Comparison of ENCODE assay signal across 8 cellular contexts in genomic region chr12:124771462-124772361, GRCh38.
DNase-seq lines count a peak whose midpoint lies in the region; ATAC-seq, FAIRE-seq and TF ChIP-seq lines count a peak whose summit lies in the region.

No MANE protein-coding gene starts in this region.

- FAIRE-seq in bronchial epithelial cell (lab: Jason Lieb, UNC): no peak

- peaks cover 11% of the 10 kb centered on the region for H3K27me3 Mint-ChIP-seq in WTC11 (ENCODE audit: low read depth)

- TF ChIP-seq CTCF in WTC11 (IDR thresholded peaks at IDR 0.05) (peak; percentile 97), bronchial epithelial cell (IDR thresholded peaks at IDR 0.05; ENCODE audit: insufficient read depth, low read length, severe bottlenecking) (peak; percentile 96), kidney epithelial cell (IDR thresholded peaks at IDR 0.05; ENCODE audit: insufficient read depth, low read length, poor library complexity, severe bottlenecking) (peak; percentile 98)

- peaks cover 15% of the 10 kb centered on the region for H3K4me1 Mint-ChIP-seq in WTC11

- H3K27ac Mint-ChIP-seq in WTC11: no peak overlapping the region

- POLR2A ChIA-PET in WTC11 (lab: Charles Lee): interaction anchor here (1.1 kb wide), 1 partner anchor 291 kb away, joined by 3 read pairs; no protein-coding TSS in a partner anchor

- no peaks in the 10 kb centered on the region for H3K9me3 Mint-ChIP-seq in WTC11

- H3K36me3 Mint-ChIP-seq in WTC11: 0 out of 2 replicates have a peak, but pooled peaks cover 2% of the 10 kb centered on the region

- peak overlapping the region; percentile 29 for H3K4me3 Mint-ChIP-seq in WTC11

- DNase-seq in 8988T (peak; percentile 80), GM19238 (ENCODE audit: insufficient read length, low spot score) (peak; percentile 60), NCI-H2171 treated with DMSO at 0.1 percent for 48 hours (lab: John Stamatoyannopoulos, UW) (peak; percentile 82), WTC11 (ENCODE audit: low spot score) (peak; percentile 94), bronchial epithelial cell (ENCODE audit: low read depth) (peak; percentile 37), kidney epithelial cell (ENCODE audit: low read depth) (no peak)
- DNase-seq in stimulated activated CD4-positive, alpha-beta T cell treated with anti-CD3 and anti-CD28 coated beads, Interleukin-2, amount 100 ng/mL, for 24 hours: peak; percentile 91 to 92

- CTCF ChIA-PET in WTC11 (lab: Charles Lee): interaction anchor here (0.6 to 2.0 kb wide), 36 partner anchors 9 to 755 kb away, joined by 3 to 10 read pairs (median 4); no protein-coding TSS in a partner anchor

- no peaks in the 10 kb centered on the region for H3K36me3 ChIP-seq in bronchial epithelial cell (ENCODE audit: control insufficient read depth, insufficient read depth, low read length)
- H3K36me3 ChIP-seq in kidney epithelial cell (ENCODE audit: control insufficient read depth, insufficient read depth, low read length): no peaks in the 10 kb centered on the region

- ATAC-seq in WTC11 (peak; percentile 68), GM19455 (IDR thresholded peaks at IDR 0.05; ENCODE audit: unreplicated experiment) (no peak)

- no peak overlapping the region for H3K4me3 ChIP-seq in bronchial epithelial cell (ENCODE audit: low read depth, low read length)
- no peak overlapping the region for H3K4me3 ChIP-seq in kidney epithelial cell (ENCODE audit: low read depth, low read length)

- no peaks in the 10 kb centered on the region for H3K27me3 ChIP-seq in bronchial epithelial cell (ENCODE audit: control insufficient read depth, insufficient read depth, low read length)
- peaks cover 2% of the 10 kb centered on the region for H3K27me3 ChIP-seq in kidney epithelial cell (ENCODE audit: control insufficient read depth, insufficient read depth, low read length)

TF ChIP-seq in WTC11, 78 proteins besides CTCF, POLR2A, EP300 and RAD21:
- TF ChIP-seq PRDM15 (CRISPR knock-in tag; IDR thresholded peaks at IDR 0.05): 0 out of 2 replicates have a peak, but pooled peaks have one; percentile 37
- no peak for TF ChIP-seq CBFB (CRISPR knock-in tag; IDR thresholded peaks at IDR 0.05; ENCODE audit: low read depth)
- 0 out of 2 replicates have a peak, but pooled peaks have one; percentile 30 for TF ChIP-seq ZSCAN18 (CRISPR knock-in tag; IDR thresholded peaks at IDR 0.05)
